ENCODE assay signal across 8 cellular contexts in the genomic region with DNA sequence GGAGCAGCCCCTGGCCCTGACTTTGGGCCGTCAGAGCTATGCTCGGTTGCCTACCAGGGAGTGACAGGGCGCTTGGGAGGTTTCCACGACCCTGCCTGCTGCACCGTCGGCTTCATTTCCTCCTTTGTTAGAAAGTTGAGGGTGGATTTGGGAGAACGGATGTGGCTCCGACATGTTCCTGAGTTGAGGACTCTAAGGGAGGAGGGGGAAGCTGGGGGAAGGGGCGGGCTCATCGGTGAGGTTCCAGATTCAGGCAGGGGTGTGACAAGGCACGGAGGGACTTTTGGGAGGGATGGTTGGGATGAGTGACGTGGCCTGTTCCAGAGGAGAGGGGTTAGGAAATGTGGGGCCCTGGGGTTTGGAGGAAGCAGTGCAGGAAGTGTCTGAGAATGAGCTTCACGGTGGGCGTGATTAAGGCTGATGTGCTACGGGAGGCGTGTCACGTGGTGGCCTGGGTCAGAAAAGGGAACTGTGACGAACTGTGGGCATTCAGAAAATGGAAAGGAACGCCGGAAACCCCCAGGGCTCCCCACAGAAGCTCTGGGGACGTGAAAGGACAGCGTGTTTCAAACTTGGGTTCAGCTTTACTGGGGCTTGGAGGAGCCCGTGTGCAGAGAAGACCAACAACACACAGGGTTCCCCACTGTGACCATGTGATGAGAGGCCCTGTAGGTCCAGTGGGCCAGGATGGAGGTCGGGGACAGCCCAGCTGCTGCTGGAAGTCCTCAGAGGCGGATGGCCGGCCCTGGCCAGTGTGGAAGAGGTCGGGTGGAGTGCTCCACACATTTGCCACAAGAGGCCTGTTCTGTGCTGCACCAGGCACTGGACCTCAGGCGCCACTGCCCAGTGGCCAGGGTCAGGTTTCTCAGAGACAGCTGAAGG. TPM values are rescaled to one million over a fixed set of nuclear protein-coding genes. Genes with fewer than 3 reads are reported as not detected.
DNase-seq lines count a peak whose midpoint lies in the region; ATAC-seq and TF ChIP-seq lines count a peak whose summit lies in the region.

No MANE protein-coding gene starts in this region.

- peak overlapping the region; percentile 76 for H3K9ac ChIP-seq in OCI-LY3 (ENCODE audit: low read length)

- peak overlapping the region; percentile 76 for H3K4me3 Mint-ChIP-seq in activated T-cell treated with anti-CD3 and anti-CD28 coated beads, Interleukin-2, amount 50 U/mL, for 4 hours

- H3K4me3 ChIP-seq in OCI-LY3 (ENCODE audit: low read length) (peak overlapping the region; percentile 92), right atrium auricular region (peak overlapping the region; percentile 12 to 70)

- no peak for TF ChIP-seq CTCF in OCI-LY3 (IDR thresholded peaks at IDR 0.05; ENCODE audit: low read depth, low read length)
- TF ChIP-seq CTCF in right atrium auricular region (IDR thresholded peaks at IDR 0.05), result no peak

- no peak overlapping the region for H2AFZ ChIP-seq in OCI-LY3 (ENCODE audit: low read depth, low read length)

- H3K36me3 ChIP-seq in OCI-LY3 (replicated peaks; ENCODE audit: low read depth, low read length) (peaks cover 14% of the 10 kb centered on the region), right atrium auricular region (no peaks in the 10 kb centered on the region)

- DNase-seq in EL (peak; percentile 58), right atrium auricular region (ENCODE audit: low spot score) (peak; percentile 93), NCI-H69 (lab: John Stamatoyannopoulos, UW) (no peak), DMS 273 (lab: John Stamatoyannopoulos, UW; ENCODE audit: unreplicated experiment) (no peak)
- DNase-seq in activated T-cell treated with anti-CD3 and anti-CD28 coated beads, Interleukin-2, amount 50 U/mL, for 4 hours, result peak; percentile 46
- DNase-seq in stimulated activated CD4-positive, alpha-beta T cell treated with anti-CD3 and anti-CD28 coated beads, Interleukin-1b, Interleukin-23, amount 100 ng/mL, for 4 hours (ENCODE audit: low read depth in 2 of 2), result peak; percentile 25 to 34

- peaks cover 47% of the 10 kb centered on the region for H3K4me1 Mint-ChIP-seq in activated T-cell treated with anti-CD3 and anti-CD28 coated beads, Interleukin-2, amount 50 U/mL, for 4 hours (ENCODE audit: low read depth)

- no peaks in the 10 kb centered on the region for H3K36me3 Mint-ChIP-seq in activated T-cell treated with anti-CD3 and anti-CD28 coated beads, Interleukin-2, amount 50 U/mL, for 4 hours (ENCODE audit: insufficient read depth)

- H3K27ac ChIP-seq in OCI-LY3 (ENCODE audit: low read length) (peak overlapping the region; percentile 85), right atrium auricular region (peak overlapping the region; percentile 87)

- no peaks in the 10 kb centered on the region for H3K9me3 Mint-ChIP-seq in activated T-cell treated with anti-CD3 and anti-CD28 coated beads, Interleukin-2, amount 50 U/mL, for 4 hours

- peaks cover 86% of the 10 kb centered on the region for H3K79me2 ChIP-seq in OCI-LY3 (ENCODE audit: low read length)

- H3K27me3 ChIP-seq in OCI-LY3 (ENCODE audit: low read depth, low read length) (no peaks in the 10 kb centered on the region), right atrium auricular region (no peaks in the 10 kb centered on the region)

- H4K20me1 ChIP-seq in OCI-LY3 (ENCODE audit: insufficient read depth, low read length), result peaks cover 35% of the 10 kb centered on the region

- H3K27me3 Mint-ChIP-seq in activated T-cell treated with anti-CD3 and anti-CD28 coated beads, Interleukin-2, amount 50 U/mL, for 4 hours (ENCODE audit: low read depth), result peaks cover 29% of the 10 kb centered on the region

- H3K4me2 ChIP-seq in OCI-LY3 (ENCODE audit: low read length), result peak overlapping the region; percentile 98

- H3K4me1 ChIP-seq in OCI-LY3 (ENCODE audit: low read length) (peaks cover 41% of the 10 kb centered on the region), right atrium auricular region (peaks cover 0 to 92% of the 10 kb centered on the region in 2 donors)

- peak; percentile 39 for ATAC-seq in GM21717 (IDR thresholded peaks at IDR 0.05; ENCODE audit: unreplicated experiment)
- peak; percentile 64 to 68 for ATAC-seq in activated T-cell treated with anti-CD3 and anti-CD28 coated beads, Interleukin-2, amount 50 U/mL, for 4 hours

- H3K9me3 ChIP-seq in OCI-LY3 (ENCODE audit: insufficient read depth, low read length) (no peaks in the 10 kb centered on the region), right atrium auricular region (no peaks in the 10 kb centered on the region)

RNA-seq across cellular contexts. Expression of a gene that starts 2.8 kb away (rescaled TPM):
- 10 to 100 TPM; 15.1 to 21.5 (median 19.6) TPM for total RNA-seq in activated T-cell treated with anti-CD3 and anti-CD28 coated beads, Interleukin-2, amount 50 U/mL, for 4 hours
- total RNA-seq in right atrium auricular region, result 10 to 100 TPM; 43.8 to 86.5 TPM

Comparison
In these comparisons a context has a peak if more than half of its experiments do, and no peak if none do; other contexts are left out.
1. DNase-seq: peak in EL (single experiment), activated T-cell treated with anti-CD3 and anti-CD28 coated beads, Interleukin-2, amount 50 U/mL, for 4 hours (single experiment), right atrium auricular region (single experiment) and stimulated activated CD4-positive, alpha-beta T cell treated with anti-CD3 and anti-CD28 coated beads, Interleukin-1b, Interleukin-23, amount 100 ng/mL, for 4 hours (2 of 2); none in NCI-H69 (single experiment) and DMS 273 (single experiment).